Comparison of ENCODE assay signal across 17 cellular contexts in genomic region chr6:723540-723939, GRCh38. TPM values are rescaled to one million over a fixed set of nuclear protein-coding genes. Genes with fewer than 3 reads are reported as not detected.
DNase-seq lines count a peak whose midpoint lies in the region; ATAC-seq and TF ChIP-seq lines count a peak whose summit lies in the region.
"Had no signal": no experiment of that assay in that cellular context is flagged by ENCODE, and none has a peak within 500 bp of the region (broad histone marks: within the 10 kb centered on the region; RNA-seq: fewer than 3 reads in every experiment).

No MANE protein-coding gene starts in this region.

- in situ Hi-C loops in Panc1 (cut with HindIII; ENCODE audit: low pct_unique_long_range_greater_than_20kb, low sequenced_read_pairs), result no loop called here

- H3K4me3 ChIP-seq in cardiac muscle cell (no peak overlapping the region), Panc1 (ENCODE audit: low read depth in 2 of 2, low read length in 2 of 2) (no peak overlapping the region), smooth muscle cell (no peak overlapping the region), breast epithelium (no peak overlapping the region)
- H3K4me3 ChIP-seq: left lung, sigmoid colon had no signal

- no peak overlapping the region for H3K4me2 ChIP-seq in smooth muscle cell

- CTCF ChIA-PET in Panc1 (lab: Charles Lee), result no interaction called here

- no peak overlapping the region for H3K9ac ChIP-seq in smooth muscle cell (ENCODE audit: low read depth)

- no peak overlapping the region for H2AFZ ChIP-seq in smooth muscle cell (ENCODE audit: low read depth)

- ATAC-seq in left cardiac atrium (no peak), Panc1 (no peak), HG03139 (IDR thresholded peaks at IDR 0.05; ENCODE audit: unreplicated experiment) (no peak)
- ATAC-seq: activated CD8-positive, alpha-beta T cell treated with anti-CD3 and anti-CD28 coated beads for 36 hours; activated T-cell treated with anti-CD3 and anti-CD28 coated beads, Interleukin-2, amount 50 U/mL, for 72 hours; left lung had no signal

- POLR2A ChIA-PET in Panc1 (lab: Charles Lee), result no interaction called here

- DNase-seq in cardiac muscle cell (ENCODE audit: low read depth in 1 of 2, low spot score in 1 of 2) (no peak), left cardiac atrium (no peak), Panc1 (ENCODE audit: low read depth, low spot score) (no peak), epidermal melanocyte (ENCODE audit: insufficient read length, low spot score) (peak; percentile 74), smooth muscle cell (lab: John Stamatoyannopoulos, UW; ENCODE audit: unreplicated experiment) (no peak), breast epithelium (ENCODE audit: low spot score in 2 of 2) (no peak), Ammon's horn (ENCODE audit: low spot score) (no peak)
- DNase-seq: activated CD8-positive, alpha-beta T cell treated with anti-CD3 and anti-CD28 coated beads for 36 hours; activated T-cell treated with anti-CD3 and anti-CD28 coated beads, Interleukin-2, amount 50 U/mL, for 72 hours; COR-L47; IMR-90; left lung; NCI-H1048; NCI-H69; occipital lobe; sigmoid colon had no signal

- no peaks in the 10 kb centered on the region for H3K4me1 ChIP-seq in cardiac muscle cell (ENCODE audit: low read depth)
- H3K4me1 ChIP-seq in Panc1 (ENCODE audit: control insufficient read depth, insufficient read depth, low read length), result no peaks in the 10 kb centered on the region
- peaks cover 3% of the 10 kb centered on the region for H3K4me1 ChIP-seq in smooth muscle cell (ENCODE audit: low read depth)
- no peaks in the 10 kb centered on the region for H3K4me1 ChIP-seq in breast epithelium
- H3K4me1 ChIP-seq: sigmoid colon had no signal

- H3F3A ChIP-seq in smooth muscle cell (ENCODE audit: low read depth), result no peaks in the 10 kb centered on the region

- H3K27ac ChIP-seq in cardiac muscle cell (no peak overlapping the region), Panc1 (ENCODE audit: low read length) (no peak overlapping the region), smooth muscle cell (ENCODE audit: low read depth) (no peak overlapping the region), breast epithelium (no peak overlapping the region)
- H3K27ac ChIP-seq: left lung, sigmoid colon had no signal

- H3K27me3 ChIP-seq in cardiac muscle cell (peaks cover 7% of the 10 kb centered on the region), Panc1 (ENCODE audit: control insufficient read depth, insufficient read depth, low read length) (peaks cover 14% of the 10 kb centered on the region), smooth muscle cell (ENCODE audit: low read depth) (peaks cover 19% of the 10 kb centered on the region), breast epithelium (no peaks in the 10 kb centered on the region)
- H3K27me3 ChIP-seq: left lung had no signal

- no peaks in the 10 kb centered on the region for H3K36me3 ChIP-seq in cardiac muscle cell
- H3K36me3 ChIP-seq in Panc1 (ENCODE audit: control insufficient read depth, insufficient read depth, low read length), result no peaks in the 10 kb centered on the region
- no peaks in the 10 kb centered on the region for H3K36me3 ChIP-seq in smooth muscle cell (ENCODE audit: low read depth)
- no peaks in the 10 kb centered on the region for H3K36me3 ChIP-seq in breast epithelium
- H3K36me3 ChIP-seq: left lung, sigmoid colon had no signal

- H3K9me3 ChIP-seq in cardiac muscle cell (ENCODE audit: low read depth) (no peaks in the 10 kb centered on the region), Panc1 (ENCODE audit: control insufficient read depth, insufficient read depth, low read depth, low read length) (no peaks in the 10 kb centered on the region), smooth muscle cell (replicated peaks; ENCODE audit: low read depth) (no peaks in the 10 kb centered on the region), breast epithelium (no peaks in the 10 kb centered on the region)
- H3K9me3 ChIP-seq: left lung, sigmoid colon had no signal

- no peak for TF ChIP-seq POLR2A in breast epithelium (IDR thresholded peaks at IDR 0.05)

- intact Hi-C loops in left cardiac atrium (cut with DNase I) (loop anchor here in 1 of 2 donors (10.0 kb wide), 1 partner anchor 129 kb away; no protein-coding TSS in a partner anchor), Panc1 (cut with micrococcal nuclease; ENCODE audit: unreplicated experiment) (no loop called here), breast epithelium (cut with DNase I; ENCODE audit: low total_unique reads) (no loop called here)

- 95% methylated on average over 3 of the region's 3 CpGs for WGBS in smooth muscle cell (ENCODE audit: low lambda C conversion rate)

- no peaks in the 10 kb centered on the region for H3K79me2 ChIP-seq in smooth muscle cell (ENCODE audit: low read depth)

- TF ChIP-seq CTCF in cardiac muscle cell (IDR thresholded peaks at IDR 0.05; ENCODE audit: low read depth, low read length), result peak; percentile 20
- peak; percentile 29; the same call in 1 of the 2 replicates for TF ChIP-seq CTCF in Panc1 (IDR thresholded peaks at IDR 0.05)
- peak; percentile 5 for TF ChIP-seq CTCF in smooth muscle cell (IDR thresholded peaks at IDR 0.05; ENCODE audit: borderline replicate concordance, insufficient read depth, poor library complexity, severe bottlenecking)
- TF ChIP-seq CTCF in breast epithelium (IDR thresholded peaks at IDR 0.05), result no peak

- H4K20me1 ChIP-seq in smooth muscle cell (ENCODE audit: low read depth), result no peaks in the 10 kb centered on the region

- no TSS peak for BruUV-seq in Panc1 (replicated peaks; lab: Mats Ljungman, UMichigan)

RNA-seq across cellular contexts. Expression of gene EXOC2, which starts 30.6 kb away (rescaled TPM):
- total RNA-seq in cardiac muscle cell (24.1 and 29.2 TPM in 2 replicates), left cardiac atrium (10 to 100 TPM; 13.3 to 14.8 TPM), Panc1 (2021; ENCODE audit: unreplicated experiment) (30.5 TPM), smooth muscle cell (33.9 and 39.3 TPM in 2 replicates), breast epithelium (10 to 100 TPM; 19.7 to 37.3 (median 26.5) TPM)
- polyA plus RNA-seq in cardiac muscle cell (28.9 and 30.5 TPM in 2 replicates), smooth muscle cell (21.9 and 24.3 TPM in 2 replicates)
- polyA plus RNA-seq in Panc1 (2012; ENCODE audit: insufficient read length), result 19.5 TPM

Comparison
In these comparisons a context has a peak if more than half of its experiments do, and no peak if none do; other contexts are left out.
1. CTCF ChIP-seq: peak in cardiac muscle cell (single experiment), Panc1 (single experiment) and smooth muscle cell (single experiment); none in breast epithelium (0 of 3).